3 cellular contexts compared by ENCODE assay signal in genomic region chr11:111479666-111480065, GRCh38.
TF ChIP-seq lines count a peak whose summit lies in the region.

No MANE protein-coding gene starts in this region.

TF ChIP-seq in SK-N-SH, 30 proteins besides CTCF, POLR2A, EP300 and RAD21 (continued from another document):
- TF ChIP-seq NRF1 (IDR thresholded peaks at IDR 0.05; ENCODE audit: low read depth, low read length) = no peak
- TF ChIP-seq GATA2 (CRISPR knock-in tag; IDR thresholded peaks at IDR 0.05) = no peak
- no peak for TF ChIP-seq USF2 (IDR thresholded peaks at IDR 0.05; ENCODE audit: borderline replicate concordance, low read depth, low read length)

TF ChIP-seq in SK-N-SH treated with all-trans-retinoic acid at 6 μM for 48 hours, 23 proteins besides CTCF, POLR2A, EP300 and RAD21 (continued from another document):
- TF ChIP-seq POU6F1 (CRISPR knock-in tag; IDR thresholded peaks at IDR 0.05; ENCODE audit: borderline replicate concordance, low read depth) (no peak), CSRNP3 (CRISPR knock-in tag; IDR thresholded peaks at IDR 0.05) (no peak), ARNTL (CRISPR knock-in tag; IDR thresholded peaks at IDR 0.05; ENCODE audit: borderline replicate concordance, low read depth) (no peak), TOX (CRISPR knock-in tag; IDR thresholded peaks at IDR 0.05; ENCODE audit: borderline replicate concordance) (no peak)
TF ChIP-seq in SK-N-SH treated with all-trans-retinoic acid at 6 μM for 48 hours: peak in this region for 0.

TF ChIP-seq in HEK293T, 16 proteins besides CTCF, POLR2A, EP300 and RAD21 (continued from another document):
- TF ChIP-seq FOXA1 (IDR thresholded peaks at IDR 0.05) = no peak
- no peak for TF ChIP-seq LEF1 (IDR thresholded peaks at IDR 0.05; ENCODE audit: borderline replicate concordance)
- no peak for TF ChIP-seq HDGF (IDR thresholded peaks at IDR 0.05; ENCODE audit: borderline replicate concordance)
- TF ChIP-seq NFRKB (IDR thresholded peaks at IDR 0.05) = no peak
